ENCODE assay signal across 29 cellular contexts in the genomic region with DNA sequence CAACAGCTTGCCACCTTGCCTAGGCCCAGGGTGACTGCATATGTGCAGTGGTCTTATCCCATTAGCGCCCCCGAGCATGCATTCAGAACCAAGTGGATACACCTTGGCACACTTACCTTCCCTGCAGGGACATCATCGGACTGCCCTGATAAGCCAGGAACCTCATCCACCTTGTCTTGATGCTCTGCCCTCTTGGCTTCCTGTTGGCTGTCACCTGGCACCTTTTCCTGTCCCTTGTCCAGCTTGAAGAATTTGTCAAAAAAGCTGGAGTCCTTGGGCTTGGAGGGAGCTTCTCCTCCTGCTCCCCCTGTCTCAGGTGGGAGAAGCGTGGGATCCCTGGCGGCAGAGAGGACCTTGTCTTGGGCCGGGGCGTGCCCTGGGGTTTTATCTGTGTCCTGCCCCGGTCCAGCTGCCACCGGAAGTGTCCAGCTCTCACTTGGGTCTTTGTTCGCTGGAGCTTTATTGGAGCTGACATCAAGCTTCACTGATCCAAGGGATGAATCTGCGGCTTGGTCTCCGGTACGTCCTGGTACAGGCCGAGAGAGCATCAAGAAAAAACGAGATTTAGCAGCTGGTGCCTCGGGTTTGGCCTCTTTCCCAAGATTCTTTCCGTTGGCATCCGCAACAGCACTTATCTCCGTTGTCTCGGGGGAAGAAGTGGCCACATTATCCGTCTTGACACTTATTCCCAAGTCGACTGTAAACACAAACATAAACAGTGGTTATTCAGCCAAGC. TPM values are rescaled to one million over a fixed set of nuclear protein-coding genes. Genes with fewer than 3 reads are reported as not detected.
DNase-seq lines count a peak whose midpoint lies in the region; TF ChIP-seq lines count a peak whose summit lies in the region.
"Had no signal": no experiment of that assay in that cellular context is flagged by ENCODE, and none has a peak within 500 bp of the region (broad histone marks: within the 10 kb centered on the region; RNA-seq: fewer than 3 reads in every experiment).

No MANE protein-coding gene starts in this region.

- no peak overlapping the region for H3K4me3 ChIP-seq in colonic mucosa
- H3K4me3 ChIP-seq: breast epithelium, heart right ventricle, left ventricle myocardium inferior, prostate gland, stomach had no signal

- peak; percentile 28 for DNase-seq in NCI-H446 treated with DMSO at 0.1 percent for 48 hours (lab: John Stamatoyannopoulos, UW)
- no peak for DNase-seq in colonic mucosa
- peak; percentile 70 for DNase-seq in midbrain (lab: John Stamatoyannopoulos, UW)
- DNase-seq in substantia nigra (lab: John Stamatoyannopoulos, UW) = peak; percentile 21 to 87 (median 70)
- DNase-seq in hepatic stellate cell (ENCODE audit: low spot score) = no peak
- no peak for DNase-seq in activated CD8-positive, alpha-beta memory T cell treated with anti-CD3 and anti-CD28 coated beads, Interleukin-2, amount 50 U/mL, for 4 hours
- no peak for DNase-seq in NCI-H128 (lab: John Stamatoyannopoulos, UW; ENCODE audit: unreplicated experiment)
- no peak for DNase-seq in LoVo (ENCODE audit: low spot score)
- DNase-seq: activated CD8-positive, alpha-beta T cell treated with anti-CD3 and anti-CD28 coated beads for 36 hours; activated gamma-delta T cell; activated naive CD8-positive, alpha-beta T cell treated with anti-CD3 and anti-CD28 coated beads, Interleukin-2, amount 50 U/mL, for 24 hours; activated T-cell treated with anti-CD3 and anti-CD28 coated beads for 4 hours; heart right ventricle; HFFc6; immature natural killer cell; left ventricle myocardium inferior; MM.1S; NCI-H1436 treated with DMSO at 0.1 percent for 48 hours; NCI-H2107; NCI-H524; nephron progenitor cell; NK-92 treated with Interleukin-12 subunit alpha and Interleukin-12 subunit beta, amount 100 ng/mL, for 24 hours; SIG-M5; stimulated activated CD8-positive, alpha-beta memory T cell treated with anti-CD3 and anti-CD28 coated beads, Interleukin-4, amount 100 ng/mL, for 48 hours; stomach; trophoblast cell had no signal

- intact Hi-C loops in colonic mucosa (cut with DNase I) = no loop called here

- H3K9ac ChIP-seq in colonic mucosa (ENCODE audit: low read depth in 2 of 2, low read length in 2 of 2) = no peak overlapping the region

- no peaks in the 10 kb centered on the region for H3K9me3 ChIP-seq in colonic mucosa
- H3K9me3 ChIP-seq: breast epithelium, prostate gland had no signal

- H3K4me1 ChIP-seq in colonic mucosa = peaks cover 2% of the 10 kb centered on the region
- H3K4me1 ChIP-seq: breast epithelium, heart right ventricle, left ventricle myocardium inferior, prostate gland, stomach had no signal

- H3K27me3 ChIP-seq in colonic mucosa = no peaks in the 10 kb centered on the region
- H3K27me3 ChIP-seq: breast epithelium, stomach had no signal

- no peaks in the 10 kb centered on the region for H3K36me3 ChIP-seq in colonic mucosa
- H3K36me3 ChIP-seq: breast epithelium, heart right ventricle, left ventricle myocardium inferior, prostate gland had no signal

- H3K27ac ChIP-seq in colonic mucosa (peak overlapping the region; percentile 19), substantia nigra (ENCODE audit: low read depth, low read length, poor library complexity, severe bottlenecking) (peak overlapping the region; percentile 98)
- H3K27ac ChIP-seq: breast epithelium, heart right ventricle, left ventricle myocardium inferior, prostate gland, stomach had no signal

- no peak for TF ChIP-seq CTCF in colonic mucosa (IDR thresholded peaks at IDR 0.05)

RNA-seq across cellular contexts. Expression of a gene that starts 42.0 kb away (rescaled TPM):
- 100 to 1,000 TPM in 1 of 2 donors, 10 to 100 TPM in 1; 67.9 to 154 TPM for total RNA-seq in colonic mucosa
- total RNA-seq: endothelial cell of umbilical vein, heart right ventricle, left ventricle myocardium inferior had no signal

Comparison
In these comparisons a context has a peak if more than half of its experiments do, and no peak if none do; other contexts are left out.
1. DNase-seq: peak in NCI-H446 treated with DMSO at 0.1 percent for 48 hours (single experiment), midbrain (single experiment) and substantia nigra (49 of 49); none in colonic mucosa (single experiment), hepatic stellate cell (single experiment), activated CD8-positive, alpha-beta memory T cell treated with anti-CD3 and anti-CD28 coated beads, Interleukin-2, amount 50 U/mL, for 4 hours (single experiment), NCI-H128 (single experiment) and LoVo (single experiment).